ENCODE assay signal across 2 cellular contexts in genomic region chr3:46516521-46516920, GRCh38.
A peak's percentile ranks its signal among the peaks of the same experiment; 100 is the strongest.
TF ChIP-seq lines count a peak whose summit lies in the region.

No MANE protein-coding gene starts in this region.

TF ChIP-seq in IMR-90, 13 proteins besides CTCF, POLR2A, EP300 and RAD21:
- TF ChIP-seq FOS (IDR thresholded peaks at IDR 0.05; ENCODE audit: low read depth, low read length) = no peak
- TF ChIP-seq MXI1 (IDR thresholded peaks at IDR 0.05; ENCODE audit: borderline replicate concordance, low read depth, low read length) = no peak
- no peak for TF ChIP-seq RCOR1 (IDR thresholded peaks at IDR 0.05; ENCODE audit: insufficient replicate concordance, low read length)
- no peak for TF ChIP-seq NFE2L2 (IDR thresholded peaks at IDR 0.05; ENCODE audit: low read depth, low read length)
- TF ChIP-seq CEBPB (IDR thresholded peaks at IDR 0.05; ENCODE audit: low read depth, low read length) = no peak
- no peak for TF ChIP-seq MAFK (IDR thresholded peaks at IDR 0.05; ENCODE audit: low read depth, low read length)
- no peak for TF ChIP-seq CHD1 (IDR thresholded peaks at IDR 0.05; ENCODE audit: low read depth, low read length)
- no peak for TF ChIP-seq MAZ (IDR thresholded peaks at IDR 0.05; ENCODE audit: borderline replicate concordance, low read depth, low read length)
- TF ChIP-seq SMC3 (IDR thresholded peaks at IDR 0.05; ENCODE audit: low read depth, low read length) = no peak
- no peak for TF ChIP-seq USF2 (IDR thresholded peaks at IDR 0.05; ENCODE audit: low read depth, low read length)
- TF ChIP-seq RFX5 (IDR thresholded peaks at IDR 0.05; ENCODE audit: low read depth, low read length) = no peak
- TF ChIP-seq ELK1 (IDR thresholded peaks at IDR 0.05; ENCODE audit: borderline replicate concordance, low read depth, low read length) = no peak
- TF ChIP-seq BHLHE40 (IDR thresholded peaks at IDR 0.05; ENCODE audit: low read depth, low read length) = no peak

TF ChIP-seq in K562, 482 proteins besides CTCF, POLR2A, EP300 and RAD21:
- TF ChIP-seq CAMTA2 (CRISPR knock-in tag; conservative IDR thresholded peaks at IDR 0.05) = no peak
- TF ChIP-seq L3MBTL2 (IDR thresholded peaks at IDR 0.05) = 0 out of 2 replicates have a peak, but pooled peaks have one; percentile 9
- TF ChIP-seq ATF3 (IDR thresholded peaks at IDR 0.05) = no peak
- 0 out of 2 replicates have a peak, but pooled peaks have one; percentile 13 for TF ChIP-seq ATF3 (CRISPR knock-in tag; conservative IDR thresholded peaks at IDR 0.05)
- 0 out of 2 replicates have a peak, but pooled peaks have one; percentile 35 for TF ChIP-seq ZNF592 (IDR thresholded peaks at IDR 0.05)
- TF ChIP-seq MNT (conservative IDR thresholded peaks at IDR 0.05) = no peak
